Comparison of ENCODE assay signal across 10 cellular contexts in genomic region chr18:54359233-54359632, GRCh38. TPM values are rescaled to one million over a fixed set of nuclear protein-coding genes. Genes with fewer than 3 reads are reported as not detected.
DNase-seq lines count a peak whose midpoint lies in the region; ATAC-seq and TF ChIP-seq lines count a peak whose summit lies in the region.
"Had no signal": no experiment of that assay in that cellular context is flagged by ENCODE, and none has a peak within 500 bp of the region (broad histone marks: within the 10 kb centered on the region; RNA-seq: fewer than 3 reads in every experiment).

No MANE protein-coding gene starts in this region.

- peak overlapping the region; percentile 96 for H3K4me3 Mint-ChIP-seq in T-helper 2 cell treated with Interferon-gamma antibody and Interleukin-4, amounts not matched to agents 5 μg/mL and 100 μg/mL, for 36 hours

- no peak overlapping the region for H3K27ac ChIP-seq in SJSA1

- H3K27me3 ChIP-seq in SJSA1 (replicated peaks): no peaks in the 10 kb centered on the region
- H3K27me3 ChIP-seq in skeletal muscle satellite cell (ENCODE audit: control insufficient read depth, insufficient read depth, low read length): no peaks in the 10 kb centered on the region

- H3K27ac Mint-ChIP-seq in T-helper 2 cell treated with Interferon-gamma antibody and Interleukin-4, amounts not matched to agents 5 μg/mL and 100 μg/mL, for 36 hours: no peak overlapping the region

- TF ChIP-seq CTCF in fibroblast of pulmonary artery (IDR thresholded peaks at IDR 0.05; ENCODE audit: low read length, missing control alignments): no peak

- no peak for DNase-seq in T-helper 2 cell treated with Interferon-gamma antibody and Interleukin-4, amounts not matched to agents 5 μg/mL and 100 μg/mL, for 36 hours (ENCODE audit: low spot score)
- DNase-seq in T-helper 2 cell: no peak
- DNase-seq in SJSA1 (ENCODE audit: low read depth in 1 of 2, low spot score in 2 of 2): peak in 1 of 2 experiments; percentile 19
- peak; percentile 22 for DNase-seq in fibroblast of pulmonary artery (ENCODE audit: low read depth)
- no peak for DNase-seq in NCI-H1105 (lab: John Stamatoyannopoulos, UW)
- no peak for DNase-seq in NCI-H128 (lab: John Stamatoyannopoulos, UW; ENCODE audit: unreplicated experiment)
- DNase-seq: NCI-H2107 had no signal

- H3K4me2 ChIP-seq in skeletal muscle satellite cell (ENCODE audit: low read length): peak overlapping the region; percentile 85

- peaks cover 4% of the 10 kb centered on the region for H3K27me3 Mint-ChIP-seq in T-helper 2 cell treated with Interferon-gamma antibody and Interleukin-4, amounts not matched to agents 5 μg/mL and 100 μg/mL, for 36 hours (ENCODE audit: low read depth)

- H3K4me1 ChIP-seq in SJSA1 (replicated peaks) (0 out of 2 replicates have a peak, but pooled peaks cover 4% of the 10 kb centered on the region), skeletal muscle satellite cell (ENCODE audit: control insufficient read depth, insufficient read depth, low read length) (peaks cover 18% of the 10 kb centered on the region)

- H3K36me3 Mint-ChIP-seq in T-helper 2 cell treated with Interferon-gamma antibody and Interleukin-4, amounts not matched to agents 5 μg/mL and 100 μg/mL, for 36 hours (ENCODE audit: low read depth): peaks cover 21% of the 10 kb centered on the region

- H3K4me3 ChIP-seq in SJSA1: peak overlapping the region; percentile 63
- peak overlapping the region; percentile 78 for H3K4me3 ChIP-seq in fibroblast of pulmonary artery (replicated peaks; ENCODE audit: low read depth, low read length)
- H3K4me3 ChIP-seq in skeletal muscle satellite cell (ENCODE audit: low read length): peak overlapping the region; percentile 86

- H3K36me3 ChIP-seq in SJSA1 (peaks cover 20% of the 10 kb centered on the region), skeletal muscle satellite cell (ENCODE audit: insufficient read depth, low read length) (peaks cover 10% of the 10 kb centered on the region)

- ATAC-seq in HG02588 (IDR thresholded peaks at IDR 0.05; ENCODE audit: unreplicated experiment): no peak

- H3K9me3 ChIP-seq in SJSA1 (replicated peaks) (no peaks in the 10 kb centered on the region), skeletal muscle satellite cell (replicated peaks; ENCODE audit: low read length) (no peaks in the 10 kb centered on the region)

- peaks cover 23% of the 10 kb centered on the region for H3K4me1 Mint-ChIP-seq in T-helper 2 cell treated with Interferon-gamma antibody and Interleukin-4, amounts not matched to agents 5 μg/mL and 100 μg/mL, for 36 hours (ENCODE audit: low read depth)

- no peaks in the 10 kb centered on the region for H3K9me3 Mint-ChIP-seq in T-helper 2 cell treated with Interferon-gamma antibody and Interleukin-4, amounts not matched to agents 5 μg/mL and 100 μg/mL, for 36 hours

- peak overlapping the region; percentile 86 for H3K9ac ChIP-seq in skeletal muscle satellite cell (ENCODE audit: low read depth, low read length)

RNA-seq across cellular contexts. Expression of gene C18orf54, which starts 1.5 kb away (rescaled TPM):
- 5.3 and 10.2 TPM in 2 replicates for total RNA-seq in SJSA1 (2014; rRNA removed; shearing (Covaris generic))
- 2.8 TPM in 2 replicates for total RNA-seq in skeletal muscle satellite cell (2012; rRNA removed)

RNA-seq across cellular contexts. Expression of gene STARD6, which starts 1.6 kb away (rescaled TPM):
- total RNA-seq in SJSA1 (2014; rRNA removed; shearing (Covaris generic)): 1.2 TPM in 1 of 2 replicates, not detected in the other
- 0.22 TPM in 1 of 2 replicates, not detected in the other for total RNA-seq in skeletal muscle satellite cell (2012; rRNA removed)
- total RNA-seq: H4 had no signal
